Comparison of ENCODE assay signal across 8 cellular contexts in the genomic region with DNA sequence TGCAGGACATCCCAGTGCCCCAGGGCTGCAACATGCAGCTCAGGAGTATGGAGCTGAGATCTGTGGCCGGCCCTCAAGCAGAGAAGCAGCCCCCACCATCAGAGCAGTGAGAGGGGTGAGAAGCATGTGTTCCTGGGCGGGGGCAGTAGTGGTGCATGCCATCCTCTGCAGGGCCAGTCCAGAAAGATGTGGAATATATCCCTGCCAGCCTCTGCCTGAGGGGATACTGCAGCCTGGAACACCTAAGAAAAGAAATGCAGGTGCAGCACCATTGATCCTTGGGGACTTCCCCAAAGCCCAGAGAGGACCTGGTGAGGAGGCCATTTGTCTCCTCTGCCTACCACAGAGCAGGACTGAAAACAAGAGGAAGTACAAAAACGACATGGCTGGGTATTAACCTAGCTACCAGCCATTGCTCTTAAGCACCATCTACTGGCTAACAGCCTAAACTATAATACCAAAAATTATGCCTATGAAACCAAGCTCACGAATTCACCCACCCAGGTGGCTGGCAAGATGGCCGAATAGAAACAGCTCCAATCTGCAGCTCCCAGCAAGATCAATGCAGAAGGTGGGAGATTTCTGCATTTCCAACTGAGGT.
DNase-seq lines count a peak whose midpoint lies in the region; ATAC-seq and TF ChIP-seq lines count a peak whose summit lies in the region.

No MANE protein-coding gene starts in this region.

- no peak for TF ChIP-seq POLR2A in stomach (IDR thresholded peaks at IDR 0.05)

- TF ChIP-seq CTCF in OCI-LY3 (IDR thresholded peaks at IDR 0.05; ENCODE audit: low read depth, low read length) (peak; percentile 68), stomach (IDR thresholded peaks at IDR 0.05) (no peak)

- H3K27ac ChIP-seq in OCI-LY3 (ENCODE audit: low read length) (no peak overlapping the region), stomach (no peak overlapping the region)

- peak overlapping the region; percentile 63 for H2AFZ ChIP-seq in OCI-LY3 (ENCODE audit: low read depth, low read length)

- TF ChIP-seq EP300 in stomach (IDR thresholded peaks at IDR 0.05): no peak

- peak overlapping the region; percentile 23 for H3K4me2 ChIP-seq in OCI-LY3 (ENCODE audit: low read length)

- intact Hi-C loops in stomach (cut with DNase I; ENCODE audit: low total_unique reads): no loop called here

- H3K36me3 ChIP-seq in OCI-LY3 (replicated peaks; ENCODE audit: low read depth, low read length): no peaks in the 10 kb centered on the region
- H3K36me3 ChIP-seq in stomach: no peaks in the 10 kb centered on the region

- no peaks in the 10 kb centered on the region for H4K20me1 ChIP-seq in OCI-LY3 (ENCODE audit: insufficient read depth, low read length)

- H3K79me2 ChIP-seq in OCI-LY3 (ENCODE audit: low read length): no peaks in the 10 kb centered on the region

- H3K9me3 ChIP-seq in OCI-LY3 (ENCODE audit: insufficient read depth, low read length) (no peaks in the 10 kb centered on the region), stomach (peaks cover 0 to 13% (median 6%) of the 10 kb centered on the region in 4 donors)

- ATAC-seq in HG02642 (IDR thresholded peaks at IDR 0.05; ENCODE audit: poor library complexity, unreplicated experiment): peak; percentile 55
- ATAC-seq in GM21717 (IDR thresholded peaks at IDR 0.05; ENCODE audit: unreplicated experiment): no peak
- ATAC-seq in HG03045 (IDR thresholded peaks at IDR 0.05; ENCODE audit: unreplicated experiment): no peak

- 62 to 69% (median 68%) methylated on average over 5 of the region's 5 CpGs for whole genome bisulfite sequencing in stomach, 5 donors

- H3K4me1 ChIP-seq in OCI-LY3 (ENCODE audit: low read length) (peaks cover 7% of the 10 kb centered on the region), stomach (no peaks in the 10 kb centered on the region)

- in situ Hi-C loops in Caki2 (cut with HindIII; ENCODE audit: low pct_unique_long_range_greater_than_20kb, low sequenced_read_pairs): no loop called here

- no peak overlapping the region for H3K9ac ChIP-seq in OCI-LY3 (ENCODE audit: low read length)

- no peak overlapping the region for H3K4me3 ChIP-seq in OCI-LY3 (ENCODE audit: low read length)
- no peak overlapping the region for H3K4me3 ChIP-seq in stomach

- H3K27me3 ChIP-seq in OCI-LY3 (ENCODE audit: low read depth, low read length) (no peaks in the 10 kb centered on the region), stomach (no peaks in the 10 kb centered on the region)

- DNase-seq in Caki2 (ENCODE audit: low read depth) (peak; percentile 11), fibroblast of the conjunctiva (ENCODE audit: low read depth) (peak; percentile 9), stomach (no peak), LoVo (ENCODE audit: low spot score) (no peak)

Comparison
In these comparisons a context has a peak if more than half of its experiments do, and no peak if none do; other contexts are left out.
1. DNase-seq: peak in Caki2 (single experiment) and fibroblast of the conjunctiva (single experiment); none in stomach (single experiment) and LoVo (single experiment).